15 cellular contexts compared by ENCODE assay signal in genomic region chr5:118796081-118796480, GRCh38.
DNase-seq lines count a peak whose midpoint lies in the region; TF ChIP-seq lines count a peak whose summit lies in the region.
"Had no signal": no experiment of that assay in that cellular context is flagged by ENCODE, and none has a peak within 500 bp of the region (broad histone marks: within the 10 kb centered on the region; RNA-seq: fewer than 3 reads in every experiment).

No MANE protein-coding gene starts in this region.

- H3K27me3 ChIP-seq in H9 (ENCODE audit: insufficient read depth, low read length) (no peaks in the 10 kb centered on the region), NT2/D1 (ENCODE audit: insufficient read depth, insufficient read length) (no peaks in the 10 kb centered on the region), mesendoderm (ENCODE audit: insufficient read depth, low read length, poor library complexity) (no peaks in the 10 kb centered on the region)

- H3K56ac ChIP-seq in H9 (ENCODE audit: insufficient read length, low read depth, low read length): no peak overlapping the region
- H3K56ac ChIP-seq in mesendoderm (ENCODE audit: low read length): no peak overlapping the region

- no peak overlapping the region for H2BK120ac ChIP-seq in H9 (ENCODE audit: low read depth, low read length, poor library complexity, severe bottlenecking)
- no peak overlapping the region for H2BK120ac ChIP-seq in mesendoderm (ENCODE audit: low read depth, low read length)

- H3K23me2 ChIP-seq in H9 (ENCODE audit: insufficient read length, low read depth, low read length, poor library complexity, severe bottlenecking): no peaks in the 10 kb centered on the region

- no peaks in the 10 kb centered on the region for H4K20me1 ChIP-seq in H9 (ENCODE audit: control insufficient read depth, insufficient read depth, insufficient read length)

- no peaks in the 10 kb centered on the region for H3K36me3 ChIP-seq in NT2/D1 (ENCODE audit: insufficient read depth, insufficient read length, low read length)
- no peaks in the 10 kb centered on the region for H3K36me3 ChIP-seq in mesendoderm (ENCODE audit: control insufficient read depth, insufficient read depth, low read length)

- H3K27ac ChIP-seq in H9 (ENCODE audit: insufficient read length, low read depth, low read length) (peak overlapping the region; percentile 32), mesendoderm (ENCODE audit: low read depth, low read length) (no peak overlapping the region)
- H3K27ac ChIP-seq: KMS-11 had no signal

- H2AFZ ChIP-seq in H9 (ENCODE audit: low read length): no peak overlapping the region

- H3K4me1 ChIP-seq in H9 (ENCODE audit: insufficient read depth, low read length) (peaks cover 5% of the 10 kb centered on the region; the same call in 1 of the 2 replicates), NT2/D1 (ENCODE audit: insufficient read depth, insufficient read length) (no peaks in the 10 kb centered on the region), mesendoderm (ENCODE audit: control insufficient read depth, low read depth, low read length) (no peaks in the 10 kb centered on the region)

- H3K9ac ChIP-seq in H9 (ENCODE audit: extremely low read depth, insufficient read length, low read length): no peak overlapping the region
- H3K9ac ChIP-seq in NT2/D1 (ENCODE audit: insufficient read length, low read depth): no peak overlapping the region
- H3K9ac ChIP-seq in mesendoderm (ENCODE audit: low read length): no peak overlapping the region
- H3K9ac ChIP-seq: KMS-11 had no signal

- H3K18ac ChIP-seq in H9 (ENCODE audit: insufficient read length, low read depth, low read length) (no peak overlapping the region), mesendoderm (ENCODE audit: low read length) (no peak overlapping the region)

- H3K9me3 Mint-ChIP-seq in H9 (no peaks in the 10 kb centered on the region; a peak in 2 of 5 replicates), nephron progenitor cell (peaks cover 4% of the 10 kb centered on the region)
- H3K9me3 Mint-ChIP-seq in activated T-helper 1 cell treated with anti-CD3 and anti-CD28 coated beads, Interleukin-12 subunit alpha, Interleukin-12 subunit beta, Interleukin-2, Interleukin-4 antibody, amounts not matched to agents 30 ng/mL and 10 ng/mL and 1 ng/mL, durations not matched to agents 14 hours and 24 hours and 36 hours: no peaks in the 10 kb centered on the region

- H3K23ac ChIP-seq in H9 (ENCODE audit: insufficient read length, low read depth, low read length): no peak overlapping the region
- no peak overlapping the region for H3K23ac ChIP-seq in mesendoderm (ENCODE audit: low read length)

- no peak overlapping the region for H2BK15ac ChIP-seq in H9 (ENCODE audit: low read depth, low read length)
- no peak overlapping the region for H2BK15ac ChIP-seq in mesendoderm (replicated peaks; ENCODE audit: low read depth)

- H3K4me3 Mint-ChIP-seq in H9 (no peak overlapping the region), nephron progenitor cell (no peak overlapping the region)
- no peak overlapping the region for H3K4me3 Mint-ChIP-seq in activated T-helper 1 cell treated with anti-CD3 and anti-CD28 coated beads, Interleukin-12 subunit alpha, Interleukin-12 subunit beta, Interleukin-2, Interleukin-4 antibody, amounts not matched to agents 30 ng/mL and 10 ng/mL and 1 ng/mL, durations not matched to agents 14 hours and 24 hours and 36 hours
- H3K4me3 Mint-ChIP-seq: B cell; CD4-positive, alpha-beta memory T cell had no signal

- no peak overlapping the region for H3K14ac ChIP-seq in H9 (ENCODE audit: insufficient read depth, low read length)

- H3K4me3 ChIP-seq in NT2/D1 (ENCODE audit: insufficient read length, low read depth): no peak overlapping the region
- no peak overlapping the region for H3K4me3 ChIP-seq in mesendoderm (ENCODE audit: low read length)

- no peak overlapping the region for H2BK20ac ChIP-seq in H9 (ENCODE audit: low read depth, low read length, poor library complexity, severe bottlenecking)

- H3K4me2 ChIP-seq in H9 (ENCODE audit: insufficient read depth, insufficient read length, low read length) (no peak overlapping the region), mesendoderm (ENCODE audit: low read length) (no peak overlapping the region)
- H3K4me2 ChIP-seq: KMS-11 had no signal

- DNase-seq in H9 (peak; percentile 85), NT2/D1 (ENCODE audit: low read depth, low spot score) (peak; percentile 52), iPS DF 19.7 (ENCODE audit: low read depth, low spot score) (peak; percentile 30), mesendoderm (peak; percentile 71), globus pallidus (ENCODE audit: low spot score) (no peak), epidermal melanocyte (ENCODE audit: insufficient read length, low spot score) (no peak), nephron progenitor cell (no peak)
- no peak for DNase-seq in activated T-helper 1 cell treated with anti-CD3 and anti-CD28 coated beads, Interleukin-12 subunit alpha, Interleukin-12 subunit beta, Interleukin-2, Interleukin-4 antibody, amounts not matched to agents 30 ng/mL and 10 ng/mL and 1 ng/mL, durations not matched to agents 14 hours and 24 hours and 36 hours (ENCODE audit: low spot score)
- DNase-seq: C1 segment of cervical spinal cord; CD4-positive, alpha-beta memory T cell; DMS79 treated with DMSO at 0.1 percent for 48 hours; EL; GDM1 had no signal

- H3K9me3 ChIP-seq in H9 (ENCODE audit: control insufficient read depth, low read depth, low read length): no peaks in the 10 kb centered on the region
- no peaks in the 10 kb centered on the region for H3K9me3 ChIP-seq in NT2/D1 (ENCODE audit: insufficient read depth, low read length)

- H3K4ac ChIP-seq in H9 (ENCODE audit: low read depth, low read length): no peak overlapping the region
- no peak overlapping the region for H3K4ac ChIP-seq in mesendoderm (ENCODE audit: low read depth, low read length)

- no peak overlapping the region for H3T11ph ChIP-seq in H9 (ENCODE audit: low read length)

- no CpG with 5 or more reads among the region's 3 CpGs for WGBS in H9 (ENCODE audit: extremely low coverage, insufficient read length, low lambda C conversion rate)
- WGBS in mesendoderm (ENCODE audit: extremely low coverage, insufficient coverage, low lambda C conversion rate): no CpG with 5 or more reads among the region's 3 CpGs

- H3K79me1 ChIP-seq in H9 (ENCODE audit: insufficient read depth, low read depth, low read length, poor library complexity, severe bottlenecking) (no peaks in the 10 kb centered on the region), mesendoderm (ENCODE audit: low read length) (no peaks in the 10 kb centered on the region)

- H3K27ac Mint-ChIP-seq in H9: peak overlapping the region; percentile 73 to 90 (median 87); a peak in 4 of 7 replicates
- H3K27ac Mint-ChIP-seq in nephron progenitor cell: no peak overlapping the region
- H3K27ac Mint-ChIP-seq in activated T-helper 1 cell treated with anti-CD3 and anti-CD28 coated beads, Interleukin-12 subunit alpha, Interleukin-12 subunit beta, Interleukin-2, Interleukin-4 antibody, amounts not matched to agents 30 ng/mL and 10 ng/mL and 1 ng/mL, durations not matched to agents 14 hours and 24 hours and 36 hours: no peak overlapping the region
- H3K27ac Mint-ChIP-seq: B cell had no signal

- no peak overlapping the region for H4K8ac ChIP-seq in H9 (replicated peaks; ENCODE audit: insufficient read length, low read depth, low read length)
- no peak overlapping the region for H4K8ac ChIP-seq in mesendoderm (ENCODE audit: low read depth, low read length)

- H4K5ac ChIP-seq in H9 (ENCODE audit: insufficient read length, low read depth, low read length): no peak overlapping the region
- H4K5ac ChIP-seq in mesendoderm (ENCODE audit: low read length): no peak overlapping the region

- no peak overlapping the region for H4K91ac ChIP-seq in H9 (ENCODE audit: insufficient read length, low read depth, low read length)

- H2AK5ac ChIP-seq in H9 (ENCODE audit: insufficient read length, low read length) (no peak overlapping the region), mesendoderm (ENCODE audit: low read length) (no peak overlapping the region)

- H2BK12ac ChIP-seq in H9 (ENCODE audit: insufficient read length, low read depth, low read length): no peak overlapping the region

- no peaks in the 10 kb centered on the region; the same call in 1 of the 2 replicates for H3K27me3 Mint-ChIP-seq in H9 (ENCODE audit: low read depth)
- no peaks in the 10 kb centered on the region for H3K27me3 Mint-ChIP-seq in nephron progenitor cell (ENCODE audit: low read depth, poor library complexity)
- H3K27me3 Mint-ChIP-seq in activated T-helper 1 cell treated with anti-CD3 and anti-CD28 coated beads, Interleukin-12 subunit alpha, Interleukin-12 subunit beta, Interleukin-2, Interleukin-4 antibody, amounts not matched to agents 30 ng/mL and 10 ng/mL and 1 ng/mL, durations not matched to agents 14 hours and 24 hours and 36 hours (ENCODE audit: insufficient read depth): no peaks in the 10 kb centered on the region
- H3K27me3 Mint-ChIP-seq: B cell; CD4-positive, alpha-beta memory T cell had no signal

- H3K4me1 Mint-ChIP-seq in H9: peaks cover 17 to 26% of the 10 kb centered on the region in 2 experiments
- peaks cover 32% of the 10 kb centered on the region for H3K4me1 Mint-ChIP-seq in nephron progenitor cell
- H3K4me1 Mint-ChIP-seq in activated T-helper 1 cell treated with anti-CD3 and anti-CD28 coated beads, Interleukin-12 subunit alpha, Interleukin-12 subunit beta, Interleukin-2, Interleukin-4 antibody, amounts not matched to agents 30 ng/mL and 10 ng/mL and 1 ng/mL, durations not matched to agents 14 hours and 24 hours and 36 hours (ENCODE audit: low read depth): no peaks in the 10 kb centered on the region
- H3K4me1 Mint-ChIP-seq: B cell had no signal

- H3K79me2 ChIP-seq in H9 (ENCODE audit: insufficient read depth, low read length) (no peaks in the 10 kb centered on the region), mesendoderm (ENCODE audit: control insufficient read depth, insufficient read depth, low read length) (no peaks in the 10 kb centered on the region)

- peaks cover 0 to 4% (median 4%) of the 10 kb centered on the region in 3 experiments; a peak in 4 of 7 replicates for H3K36me3 Mint-ChIP-seq in H9 (ENCODE audit: insufficient read depth in 1 of 3, low read depth in 3 of 3)
- peaks cover 4% of the 10 kb centered on the region for H3K36me3 Mint-ChIP-seq in nephron progenitor cell (ENCODE audit: low read depth)
- no peaks in the 10 kb centered on the region for H3K36me3 Mint-ChIP-seq in activated T-helper 1 cell treated with anti-CD3 and anti-CD28 coated beads, Interleukin-12 subunit alpha, Interleukin-12 subunit beta, Interleukin-2, Interleukin-4 antibody, amounts not matched to agents 30 ng/mL and 10 ng/mL and 1 ng/mL, durations not matched to agents 14 hours and 24 hours and 36 hours (ENCODE audit: low read depth)
- H3K36me3 Mint-ChIP-seq: CD4-positive, alpha-beta memory T cell had no signal

- intact Hi-C loops in activated T-helper 1 cell treated with anti-CD3 and anti-CD28 coated beads, Interleukin-12 subunit alpha, Interleukin-12 subunit beta, Interleukin-2, Interleukin-4 antibody, amounts not matched to agents 30 ng/mL and 10 ng/mL and 1 ng/mL, durations not matched to agents 14 hours and 24 hours and 36 hours (cut with micrococcal nuclease): loop anchor here (10.0 kb wide), 1 partner anchor 949 kb away; no protein-coding TSS in a partner anchor

- TF ChIP-seq CTCF in H9 (conservative IDR thresholded peaks at IDR 0.05) (no peak), nephron progenitor cell (IDR thresholded peaks at IDR 0.05) (no peak)

- H2BK5ac ChIP-seq in H9 (ENCODE audit: insufficient read length, low read length) (no peak overlapping the region), mesendoderm (ENCODE audit: low read length) (no peak overlapping the region)

Comparison
In these comparisons a context has a peak if more than half of its experiments do, and no peak if none do; other contexts are left out.
1. DNase-seq: peak in H9 (single experiment), NT2/D1 (single experiment), iPS DF 19.7 (single experiment) and mesendoderm (single experiment); none in globus pallidus (single experiment), epidermal melanocyte (single experiment), nephron progenitor cell (single experiment) and activated T-helper 1 cell treated with anti-CD3 and anti-CD28 coated beads, Interleukin-12 subunit alpha, Interleukin-12 subunit beta, Interleukin-2, Interleukin-4 antibody, amounts not matched to agents 30 ng/mL and 10 ng/mL and 1 ng/mL, durations not matched to agents 14 hours and 24 hours and 36 hours (single experiment).
2. H3K27ac Mint-ChIP-seq: peak in H9 (3 of 3); none in nephron progenitor cell (single experiment) and activated T-helper 1 cell treated with anti-CD3 and anti-CD28 coated beads, Interleukin-12 subunit alpha, Interleukin-12 subunit beta, Interleukin-2, Interleukin-4 antibody, amounts not matched to agents 30 ng/mL and 10 ng/mL and 1 ng/mL, durations not matched to agents 14 hours and 24 hours and 36 hours (single experiment).